ENCODE assay signal across 17 cellular contexts in the genomic region with DNA sequence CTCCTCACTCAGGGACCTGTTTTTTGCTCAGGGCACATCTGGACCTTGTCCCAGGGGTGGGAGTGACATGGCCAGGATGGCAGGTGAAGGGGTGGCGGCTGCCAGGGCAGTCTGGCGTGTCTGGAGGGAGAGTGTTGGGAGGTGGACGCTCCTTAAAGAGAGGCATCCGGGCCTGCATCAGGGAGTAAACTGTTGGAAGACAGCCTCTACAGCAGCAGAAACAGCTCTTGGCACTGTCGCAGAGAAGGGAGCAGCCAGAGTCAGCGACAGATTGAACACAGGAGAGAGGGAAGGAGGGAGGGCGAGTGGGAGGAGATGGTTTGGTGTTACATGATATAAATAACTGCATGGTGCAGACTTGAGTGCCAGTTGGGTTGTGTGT. TPM values are rescaled to one million over a fixed set of nuclear protein-coding genes. Genes with fewer than 3 reads are reported as not detected.
DNase-seq lines count a peak whose midpoint lies in the region; ATAC-seq and TF ChIP-seq lines count a peak whose summit lies in the region.
"Had no signal": no experiment of that assay in that cellular context is flagged by ENCODE, and none has a peak within 500 bp of the region (broad histone marks: within the 10 kb centered on the region; RNA-seq: fewer than 3 reads in every experiment).

No MANE protein-coding gene starts in this region.

- no peak overlapping the region for H3K4me3 ChIP-seq in AG04450 (ENCODE audit: low read depth, low read length)
- H3K4me3 ChIP-seq: A549 had no signal

- H3K9me3 ChIP-seq in AG04450 (ENCODE audit: control insufficient read depth, insufficient read depth, low read length), result no peaks in the 10 kb centered on the region
- H3K9me3 ChIP-seq: A549 had no signal

- H3K4me1 Mint-ChIP-seq in type B pancreatic cell (ENCODE audit: unreplicated experiment), result no peaks in the 10 kb centered on the region
- H3K4me1 Mint-ChIP-seq: central memory CD8-positive, alpha-beta T cell had no signal

- H3K27me3 Mint-ChIP-seq in type B pancreatic cell, result no peaks in the 10 kb centered on the region

- no peak overlapping the region for H3K27ac Mint-ChIP-seq in type B pancreatic cell
- H3K27ac Mint-ChIP-seq: T-helper 2 cell treated with Interferon-gamma antibody and Interleukin-4, amounts not matched to agents 5 μg/mL and 100 μg/mL, for 36 hours had no signal

- peak overlapping the region; percentile 34 for H3K27ac ChIP-seq in AG04450 (ENCODE audit: low read depth, low read length)
- peak overlapping the region; percentile 35; the same call in 1 of the 2 replicates for H3K27ac ChIP-seq in RWPE1
- H3K27ac ChIP-seq: A549 had no signal

- peaks cover 6% of the 10 kb centered on the region for H3K9me3 Mint-ChIP-seq in type B pancreatic cell
- H3K9me3 Mint-ChIP-seq: central memory CD8-positive, alpha-beta T cell; T-helper 2 cell treated with Interferon-gamma antibody and Interleukin-4, amounts not matched to agents 5 μg/mL and 100 μg/mL, for 36 hours had no signal

- POLR2A ChIA-PET in AG04450 (lab: Yijun Ruan, JAX) (no interaction called here), RWPE1 (lab: Yijun Ruan, JAX; ENCODE audit: low non-redundant PET) (no interaction called here)

- CTCF ChIA-PET in AG04450 (lab: Charles Lee) (no interaction called here), RWPE1 (lab: Yijun Ruan, JAX) (no interaction called here)

- TF ChIP-seq CTCF in AG04450 (IDR thresholded peaks at IDR 0.05; ENCODE audit: low read depth, low read length), result no peak
- TF ChIP-seq CTCF in RWPE1 (conservative IDR thresholded peaks at IDR 0.05; ENCODE audit: low read depth), result no peak
- TF ChIP-seq CTCF in type B pancreatic cell (conservative IDR thresholded peaks at IDR 0.05), result no peak

- H3K4me3 Mint-ChIP-seq in type B pancreatic cell, result no peak overlapping the region
- H3K4me3 Mint-ChIP-seq: central memory CD8-positive, alpha-beta T cell; T-helper 2 cell treated with Interferon-gamma antibody and Interleukin-4, amounts not matched to agents 5 μg/mL and 100 μg/mL, for 36 hours had no signal

- ATAC-seq in left cardiac atrium, result peak; percentile 76 to 89
- ATAC-seq in GM18511 (IDR thresholded peaks at IDR 0.05; ENCODE audit: unreplicated experiment), result no peak
- ATAC-seq: A549 had no signal

- H3K27me3 ChIP-seq in AG04450 (ENCODE audit: control insufficient read depth, insufficient read depth, low read length), result no peaks in the 10 kb centered on the region

- no peak for DNase-seq in AG04450 (ENCODE audit: low read depth, low spot score)
- DNase-seq in RWPE1 (ENCODE audit: low spot score), result no peak
- DNase-seq in left cardiac atrium, result peak; percentile 50
- peak; percentile 9 for DNase-seq in pons (ENCODE audit: low spot score)
- no peak for DNase-seq in T-helper 1 cell
- DNase-seq in type B pancreatic cell (ENCODE audit: extremely low spot score, unreplicated experiment), result no peak
- no peak for DNase-seq in activated naive CD4-positive, alpha-beta T cell (lab: John Stamatoyannopoulos, UW)
- DNase-seq: activated CD4-positive, alpha-beta T cell treated with anti-CD3 and anti-CD28 coated beads, Interleukin-2, amount 50 U/mL, for 4 hours; activated gamma-delta T cell; DMS153 had no signal

- intact Hi-C loops in left cardiac atrium (cut with DNase I), result no loop called here

- no peaks in the 10 kb centered on the region for H3K36me3 Mint-ChIP-seq in type B pancreatic cell

RNA-seq across cellular contexts. Expression of a gene that starts 52.8 kb away (rescaled TPM):
- polyA plus RNA-seq in AG04450 (2011; rRNA removed), result 0.01 and 0.10 TPM in 2 replicates
- not detected in 2 replicates for polyA minus RNA-seq in AG04450 (2011; rRNA and poly(A)+ RNA removed)
- total RNA-seq in left cardiac atrium (10 to 100 TPM; 61.6 to 75.9 TPM), type B pancreatic cell (ENCODE audit: low replicate concordance) (8.4 and 16.1 TPM in 2 replicates)
- total RNA-seq: M059J, mononuclear cell, NCI-H460 had no signal

Comparison
In these comparisons a context has a peak if more than half of its experiments do, and no peak if none do; other contexts are left out.
1. DNase-seq: peak in left cardiac atrium (single experiment) and pons (single experiment); none in AG04450 (single experiment), RWPE1 (single experiment), T-helper 1 cell (0 of 5), type B pancreatic cell (single experiment) and activated naive CD4-positive, alpha-beta T cell (0 of 4).